16 cellular contexts compared by ENCODE assay signal in genomic region chr15:55241895-55242294, GRCh38. TPM values are rescaled to one million over a fixed set of nuclear protein-coding genes. Genes with fewer than 3 reads are reported as not detected.
DNase-seq lines count a peak whose midpoint lies in the region; ATAC-seq, FAIRE-seq and TF ChIP-seq lines count a peak whose summit lies in the region.
"Had no signal": no experiment of that assay in that cellular context is flagged by ENCODE, and none has a peak within 500 bp of the region (broad histone marks: within the 10 kb centered on the region; RNA-seq: fewer than 3 reads in every experiment).

No MANE protein-coding gene starts in this region.

- H3K4me3 ChIP-seq in bronchial epithelial cell (ENCODE audit: low read depth, low read length) (no peak overlapping the region), mucosa of stomach (ENCODE audit: low read length) (no peak overlapping the region)
- H3K4me3 ChIP-seq: right atrium auricular region, suprapubic skin had no signal

- no peaks in the 10 kb centered on the region for H3K9me3 ChIP-seq in mucosa of stomach (ENCODE audit: control insufficient read depth, low read length)
- H3K9me3 ChIP-seq: right atrium auricular region, suprapubic skin had no signal

- TF ChIP-seq CTCF in bronchial epithelial cell (IDR thresholded peaks at IDR 0.05; ENCODE audit: insufficient read depth, low read length, severe bottlenecking): no peak

- no peak for FAIRE-seq in bronchial epithelial cell (lab: Jason Lieb, UNC)
- FAIRE-seq: colon, RCC 7860 had no signal

- no peaks in the 10 kb centered on the region for H3K27me3 ChIP-seq in bronchial epithelial cell (ENCODE audit: control insufficient read depth, insufficient read depth, low read length)
- H3K27me3 ChIP-seq in mucosa of stomach (ENCODE audit: control insufficient read depth, insufficient read depth, low read length): no peaks in the 10 kb centered on the region
- H3K27me3 ChIP-seq: right atrium auricular region, suprapubic skin had no signal

- ATAC-seq in HG02588 (IDR thresholded peaks at IDR 0.05; ENCODE audit: unreplicated experiment): no peak

- peak overlapping the region; percentile 27 for H3K9ac ChIP-seq in mucosa of stomach (ENCODE audit: low read length)

- DNase-seq in EL: peak; percentile 46
- peak; percentile 34 for DNase-seq in M059J (ENCODE audit: low read depth)
- peak; percentile 41 for DNase-seq in bronchial epithelial cell (ENCODE audit: low read depth)
- DNase-seq in T1000 (lab: John Stamatoyannopoulos, UW): no peak
- no peak for DNase-seq in pons (ENCODE audit: low spot score)
- DNase-seq: amniotic stem cell, glutamatergic neuron, GOT3, Kasumi-1, NCI-H2171 had no signal

- H3K36me3 ChIP-seq in bronchial epithelial cell (ENCODE audit: control insufficient read depth, insufficient read depth, low read length): no peaks in the 10 kb centered on the region
- no peaks in the 10 kb centered on the region for H3K36me3 ChIP-seq in mucosa of stomach (ENCODE audit: control insufficient read depth, insufficient read depth, low read length)
- H3K36me3 ChIP-seq: right atrium auricular region, suprapubic skin had no signal

- peaks cover 60% of the 10 kb centered on the region for H3K4me1 ChIP-seq in mucosa of stomach (ENCODE audit: control insufficient read depth, insufficient read depth, low read length)
- H3K4me1 ChIP-seq: right atrium auricular region had no signal

RNA-seq across cellular contexts. Expression of gene RSL24D1, which starts 45.2 kb away (rescaled TPM):
- 30.9 and 62.2 TPM in 2 replicates for total RNA-seq in M059J (2014; rRNA removed; shearing (Covaris generic))
- 155 and 174 TPM in 2 replicates for total RNA-seq in bronchial epithelial cell

RNA-seq across cellular contexts. Expression of gene RAB27A, which starts 47.7 kb away (rescaled TPM):
- total RNA-seq in M059J (2014; rRNA removed; shearing (Covaris generic)): 2.3 and 9.0 TPM in 2 replicates
- 7.9 and 22.9 TPM in 2 replicates for total RNA-seq in bronchial epithelial cell

Comparison
In these comparisons a context has a peak if more than half of its experiments do, and no peak if none do; other contexts are left out.
1. DNase-seq: peak in EL (single experiment), M059J (single experiment) and bronchial epithelial cell (single experiment); none in T1000 (single experiment) and pons (single experiment).